In genomic region chr6:11714798-11715285, GRCh38 we compare ENCODE assay signal across 19 cellular contexts.
DNase-seq lines count a peak whose midpoint lies in the region; ATAC-seq, FAIRE-seq and TF ChIP-seq lines count a peak whose summit lies in the region.
"Had no signal": no experiment of that assay in that cellular context is flagged by ENCODE, and none has a peak within 500 bp of the region (broad histone marks: within the 10 kb centered on the region; RNA-seq: fewer than 3 reads in every experiment).

No MANE protein-coding gene starts in this region.

- no peak for FAIRE-seq in K562 (lab: Jason Lieb, UNC)
- FAIRE-seq: TTC549 had no signal

- H3K9me3 Mint-ChIP-seq in activated naive CD4-positive, alpha-beta T cell treated with anti-CD3 and anti-CD28 coated beads, Interleukin-2, amount 10 ng/mL, durations not matched to agents 7 days and 5 days, result no peaks in the 10 kb centered on the region
- H3K9me3 Mint-ChIP-seq: immature natural killer cell, natural killer cell had no signal

- no peak overlapping the region for H3K9ac ChIP-seq in K562 (ENCODE audit: insufficient read depth in 1 of 2, low read depth in 2 of 2, low read length in 2 of 2)

- H3K4me1 ChIP-seq in K562 (replicated peaks in 1 of 2; ENCODE audit: control insufficient read depth in 2 of 2, insufficient read depth in 2 of 2, low read length in 2 of 2) (no peaks in the 10 kb centered on the region; a peak in 1 of 5 replicates), thymus (ENCODE audit: control insufficient read depth, insufficient read depth, low read length) (no peaks in the 10 kb centered on the region), foreskin keratinocyte (peaks cover 5% of the 10 kb centered on the region)
- H3K4me1 ChIP-seq: SJCRH30 had no signal

- DNase-seq in activated naive CD4-positive, alpha-beta T cell treated with anti-CD3 and anti-CD28 coated beads, Interleukin-2, amount 10 ng/mL, durations not matched to agents 7 days and 5 days, result no peak
- DNase-seq in activated naive CD4-positive, alpha-beta T cell (lab: John Stamatoyannopoulos, UW), result no peak
- DNase-seq in NCI-H82 treated with DMSO at 0.1 percent for 48 hours (lab: John Stamatoyannopoulos, UW; ENCODE audit: unreplicated experiment), result peak; percentile 49
- DNase-seq in K562 (ENCODE audit: extremely low read depth in 1 of 4, low spot score in 3 of 4), result no peak
- no peak for DNase-seq in foreskin keratinocyte
- DNase-seq: H7, head of caudate nucleus, immature natural killer cell, Kasumi-1, natural killer cell, NCI-H1417, NCI-H2227 treated with DMSO at 0.1 percent for 48 hours, SJCRH30, substantia nigra had no signal

- no peaks in the 10 kb centered on the region for H3K9me1 ChIP-seq in K562 (ENCODE audit: control insufficient read depth, insufficient read depth, low read length)

- no peak overlapping the region for H3K4me3 ChIP-seq in K562
- no peak overlapping the region for H3K4me3 ChIP-seq in thymus (ENCODE audit: low read length)
- H3K4me3 ChIP-seq: lung, SJCRH30 had no signal

- ATAC-seq in K562 (no peak), HG03442 (IDR thresholded peaks at IDR 0.05; ENCODE audit: unreplicated experiment) (no peak), GM19467 (IDR thresholded peaks at IDR 0.05; ENCODE audit: unreplicated experiment) (no peak), foreskin keratinocyte (no peak)
- ATAC-seq: natural killer cell had no signal

- in situ Hi-C loops in K562 (cut with MboI), result no loop called here

- POLR2A ChIA-PET in K562 (lab: Yijun Ruan, JAX), result interaction anchor here (1.0 kb wide), 1 partner anchor 11 kb away, joined by 4 read pairs; no protein-coding TSS in a partner anchor

- CTCF ChIA-PET in activated naive CD4-positive, alpha-beta T cell treated with anti-CD3 and anti-CD28 coated beads, Interleukin-2, amount 10 ng/mL, durations not matched to agents 7 days and 5 days (lab: Charles Lee), result interaction anchor here (1.5 to 1.8 kb wide), 2 partner anchors 8 to 17 kb away, joined by 6 to 8 read pairs; no protein-coding TSS in a partner anchor
- CTCF ChIA-PET in K562 (lab: Yijun Ruan, JAX; ENCODE audit: low intra/inter-chr PET ratio), result no interaction called here

- peak overlapping the region; percentile 94 for H3K27ac Mint-ChIP-seq in activated naive CD4-positive, alpha-beta T cell treated with anti-CD3 and anti-CD28 coated beads, Interleukin-2, amount 10 ng/mL, durations not matched to agents 7 days and 5 days
- H3K27ac Mint-ChIP-seq: immature natural killer cell, natural killer cell had no signal

- H3K27me3 ChIP-seq in K562 (ENCODE audit: control insufficient read depth in 2 of 2, insufficient read depth in 2 of 2, low read length in 2 of 2) (no peaks in the 10 kb centered on the region), thymus (ENCODE audit: control insufficient read depth, insufficient read depth) (no peaks in the 10 kb centered on the region), foreskin keratinocyte (no peaks in the 10 kb centered on the region)
- H3K27me3 ChIP-seq: SJCRH30 had no signal

- H3K4me1 Mint-ChIP-seq in activated naive CD4-positive, alpha-beta T cell treated with anti-CD3 and anti-CD28 coated beads, Interleukin-2, amount 10 ng/mL, durations not matched to agents 7 days and 5 days, result peaks cover 65% of the 10 kb centered on the region
- H3K4me1 Mint-ChIP-seq: immature natural killer cell, natural killer cell had no signal

- H3K27ac ChIP-seq in K562 (ENCODE audit: extremely low read depth, low read depth, low read length) (no peak overlapping the region), thymus (ENCODE audit: low read depth) (peak overlapping the region; percentile 53), foreskin keratinocyte (no peak overlapping the region)
- H3K27ac ChIP-seq: SJCRH30 had no signal

- no peak for TF ChIP-seq POLR2A in K562 (conservative IDR thresholded peaks at IDR 0.05)

- no peak overlapping the region for H3K4me2 ChIP-seq in K562 (ENCODE audit: insufficient read depth, low read length)

- intact Hi-C loops in K562 (cut with micrococcal nuclease), result no loop called here

- TF ChIP-seq EP300 in K562 (IDR thresholded peaks at IDR 0.05; ENCODE audit: low read length), result no peak

- no peaks in the 10 kb centered on the region for H3K27me3 Mint-ChIP-seq in activated naive CD4-positive, alpha-beta T cell treated with anti-CD3 and anti-CD28 coated beads, Interleukin-2, amount 10 ng/mL, durations not matched to agents 7 days and 5 days

- no peaks in the 10 kb centered on the region for H3K79me2 ChIP-seq in K562 (ENCODE audit: control insufficient read depth, insufficient read depth, low read length)

- peak overlapping the region; percentile 23; the same call in 1 of the 2 replicates for H2AFZ ChIP-seq in K562 (ENCODE audit: low read depth, low read length)

- H3K9me3 ChIP-seq in K562 (replicated peaks; ENCODE audit: control insufficient read depth, insufficient read depth, low read depth, low read length), result no peaks in the 10 kb centered on the region
- no peaks in the 10 kb centered on the region for H3K9me3 ChIP-seq in thymus (ENCODE audit: control insufficient read depth)
- H3K9me3 ChIP-seq: SJCRH30 had no signal

- peak overlapping the region; percentile 48 for H3K4me3 Mint-ChIP-seq in activated naive CD4-positive, alpha-beta T cell treated with anti-CD3 and anti-CD28 coated beads, Interleukin-2, amount 10 ng/mL, durations not matched to agents 7 days and 5 days
- H3K4me3 Mint-ChIP-seq: immature natural killer cell, natural killer cell had no signal

- no peak for TF ChIP-seq RAD21 in K562 (CRISPR knock-in tag; conservative IDR thresholded peaks at IDR 0.05 in 1 of 2, IDR thresholded peaks at IDR 0.05 in 1 of 2)

- BruUV-seq in K562 (replicated peaks; lab: Mats Ljungman, UMichigan), result no TSS peak

- no peak for TF ChIP-seq CTCF in K562 (IDR thresholded peaks at IDR 0.05 in 2 of 3, conservative IDR thresholded peaks at IDR 0.05 in 1 of 3; ENCODE audit: insufficient read depth in 2 of 3, low read depth in 1 of 3, low read length in 3 of 3)
- TF ChIP-seq CTCF in foreskin keratinocyte (conservative IDR thresholded peaks at IDR 0.05), result no peak

- no peaks in the 10 kb centered on the region for H4K20me1 ChIP-seq in K562 (replicated peaks; ENCODE audit: control insufficient read depth, insufficient read depth, low read length)

- H3K36me3 Mint-ChIP-seq in activated naive CD4-positive, alpha-beta T cell treated with anti-CD3 and anti-CD28 coated beads, Interleukin-2, amount 10 ng/mL, durations not matched to agents 7 days and 5 days, result peaks cover 45% of the 10 kb centered on the region
- H3K36me3 Mint-ChIP-seq: immature natural killer cell, natural killer cell had no signal

- H3K36me3 ChIP-seq in K562 (ENCODE audit: control insufficient read depth, insufficient read depth, low read length), result no peaks in the 10 kb centered on the region; the same call in 2 of the 3 replicates
- H3K36me3 ChIP-seq in thymus (ENCODE audit: control insufficient read depth, insufficient read depth), result no peaks in the 10 kb centered on the region
- H3K36me3 ChIP-seq: SJCRH30 had no signal

TF ChIP-seq in K562, 482 proteins besides CTCF, POLR2A, EP300 and RAD21:
- no peak for TF ChIP-seq DMBX1 (CRISPR knock-in tag; IDR thresholded peaks at IDR 0.05; ENCODE audit: borderline replicate concordance)
- TF ChIP-seq ZNF586 (CRISPR knock-in tag; conservative IDR thresholded peaks at IDR 0.05), result no peak
- TF ChIP-seq EZH2 (IDR thresholded peaks at IDR 0.05; ENCODE audit: borderline replicate concordance, low read depth, low read length), result no peak
- no peak for TF ChIP-seq E2F4 (CRISPR knock-in tag; IDR thresholded peaks at IDR 0.05; ENCODE audit: low read depth)
- TF ChIP-seq HDAC1 (IDR thresholded peaks at IDR 0.05), result no peak
- TF ChIP-seq RNF219 (CRISPR knock-in tag; IDR thresholded peaks at IDR 0.05), result no peak
